In genomic region chr15:78541744-78542034, GRCh38 we compare ENCODE assay signal across 8 cellular contexts. TPM values are rescaled to one million over a fixed set of nuclear protein-coding genes. Genes with fewer than 3 reads are reported as not detected.
DNase-seq lines count a peak whose midpoint lies in the region; TF ChIP-seq lines count a peak whose summit lies in the region.

No MANE protein-coding gene starts in this region.

- H3K36me3 ChIP-seq in ES-I3 (ENCODE audit: insufficient read depth, low read length) (peaks cover 23% of the 10 kb centered on the region; the same call in 1 of the 2 replicates), Peyer's patch (peaks cover 0 to 42% (median 0%) of the 10 kb centered on the region in 3 donors), trophoblast cell (ENCODE audit: control insufficient read depth in 1 of 2, insufficient read depth in 2 of 2, low read length in 2 of 2) (peaks cover 11 to 18% of the 10 kb centered on the region in 2 experiments)

- TF ChIP-seq CTCF in Peyer's patch (IDR thresholded peaks at IDR 0.05) (no peak), epithelial cell of proximal tubule (conservative IDR thresholded peaks at IDR 0.05; ENCODE audit: low read depth, low read length) (no peak)

- H3K79me2 ChIP-seq in trophoblast cell (ENCODE audit: control insufficient read depth, insufficient read depth, low read length, poor library complexity), result peaks cover 5% of the 10 kb centered on the region

- TF ChIP-seq POLR2A in Peyer's patch (IDR thresholded peaks at IDR 0.05), result no peak

- H3K27ac ChIP-seq in Peyer's patch (peak overlapping the region in 3 of 4 donors; percentile 89 to 95 (median 94)), trophoblast cell (ENCODE audit: low read depth, low read length) (no peak overlapping the region)

- H2AK5ac ChIP-seq in trophoblast cell (ENCODE audit: low read length), result no peak overlapping the region

- peaks cover 5% of the 10 kb centered on the region for H3K79me1 ChIP-seq in trophoblast cell (ENCODE audit: low read length)

- H3K9me3 ChIP-seq in ES-I3 (ENCODE audit: control insufficient read depth, insufficient read depth, low read length) (no peaks in the 10 kb centered on the region), Peyer's patch (no peaks in the 10 kb centered on the region), trophoblast cell (ENCODE audit: insufficient read depth, low read depth, low read length) (no peaks in the 10 kb centered on the region)

- no peak overlapping the region for H3K18ac ChIP-seq in trophoblast cell (ENCODE audit: low read length)

- no peak overlapping the region for H3K14ac ChIP-seq in trophoblast cell (ENCODE audit: low read length)

- DNase-seq in Peyer's patch, result no peak
- DNase-seq in epithelial cell of proximal tubule (ENCODE audit: low read depth), result no peak
- DNase-seq in trophoblast cell, result no peak
- DNase-seq in activated effector memory CD4-positive, alpha-beta T cell treated with Interleukin-2 at 50 U/mL for 16 hours, result no peak
- no peak for DNase-seq in stimulated activated CD4-positive, alpha-beta T cell treated with anti-CD3 and anti-CD28 coated beads, Interleukin-4, amount 100 ng/mL, for 24 hours
- no peak for DNase-seq in mucosa of gallbladder (ENCODE audit: low spot score)
- DNase-seq in GF-D8 (lab: John Stamatoyannopoulos, UW), result no peak

- H2BK12ac ChIP-seq in trophoblast cell (ENCODE audit: low read length), result no peak overlapping the region

- no peaks in the 10 kb centered on the region for H3K27me3 ChIP-seq in Peyer's patch
- H3K27me3 ChIP-seq in trophoblast cell (ENCODE audit: insufficient read depth, low read length), result no peaks in the 10 kb centered on the region

- H3K4ac ChIP-seq in trophoblast cell (ENCODE audit: low read depth, low read length), result no peak overlapping the region

- H4K8ac ChIP-seq in trophoblast cell (ENCODE audit: low read depth, low read length), result no peak overlapping the region

- no peak overlapping the region for H4K12ac ChIP-seq in trophoblast cell (ENCODE audit: low read depth, low read length)

- H3K4me2 ChIP-seq in trophoblast cell (ENCODE audit: low read length), result peak overlapping the region; percentile 72

- no peak overlapping the region for H2AFZ ChIP-seq in trophoblast cell (ENCODE audit: insufficient read depth, low read length, poor library complexity)

- no peak overlapping the region for H4K91ac ChIP-seq in trophoblast cell (ENCODE audit: low read depth, low read length)

- H2BK5ac ChIP-seq in trophoblast cell (ENCODE audit: low read depth, low read length, poor library complexity), result no peak overlapping the region

- 0 out of 2 replicates have a peak, but pooled peaks cover 9% of the 10 kb centered on the region for H3K4me1 ChIP-seq in ES-I3 (ENCODE audit: insufficient read depth, low read length)
- peaks cover 0 to 15% (median 3%) of the 10 kb centered on the region in 4 donors for H3K4me1 ChIP-seq in Peyer's patch
- H3K4me1 ChIP-seq in trophoblast cell (ENCODE audit: control insufficient read depth in 1 of 2, insufficient read depth in 2 of 2, low read length in 2 of 2), result no peaks in the 10 kb centered on the region

- H3K9ac ChIP-seq in ES-I3 (ENCODE audit: low read depth, low read length) (peak overlapping the region; percentile 98), trophoblast cell (ENCODE audit: low read length) (no peak overlapping the region)

- no CpG with 5 or more reads among the region's 1 CpG for WGBS in trophoblast cell (ENCODE audit: extremely low coverage, insufficient coverage, insufficient read length)

- no peak overlapping the region for H2BK120ac ChIP-seq in trophoblast cell (ENCODE audit: insufficient read depth, low read length, poor library complexity)

- H3K23ac ChIP-seq in trophoblast cell (ENCODE audit: low read length), result no peak overlapping the region

- H3K4me3 ChIP-seq in Peyer's patch (peak overlapping the region in 2 of 4 donors; percentile 80 to 88), epithelial cell of proximal tubule (ENCODE audit: low read depth, low read length) (peak overlapping the region; percentile 75), trophoblast cell (ENCODE audit: low read depth, low read length) (no peak overlapping the region)

RNA-seq across cellular contexts. Expression of gene PSMA4, which starts 1.4 kb away (rescaled TPM):
- total RNA-seq in Peyer's patch, result 100 to 1,000 TPM in 2 of 4 donors, 10 to 100 TPM in 2; 44.3 to 148 (median 103) TPM
- total RNA-seq in epithelial cell of proximal tubule, result 223 and 359 TPM in 2 replicates
- 499 and 508 TPM in 2 replicates for polyA plus RNA-seq in trophoblast cell (2013)
- total RNA-seq in mucosa of gallbladder, result 106 TPM

RNA-seq across cellular contexts. Expression of gene CHRNA5, which starts 23.6 kb away (rescaled TPM):
- total RNA-seq in Peyer's patch, result 1 to 10 TPM in 2 of 4 donors, under 1 TPM in 2; 0.38 to 1.7 (median 0.87) TPM
- 9.1 and 15.3 TPM in 2 replicates for total RNA-seq in epithelial cell of proximal tubule
- polyA plus RNA-seq in trophoblast cell (2013), result 1.3 and 2.0 TPM in 2 replicates
- total RNA-seq in mucosa of gallbladder, result 20.3 TPM

RNA-seq across cellular contexts. Expression of gene HYKK, which starts 34.3 kb away (rescaled TPM):
- total RNA-seq in Peyer's patch (10 to 100 TPM; 12.4 to 32.9 (median 26.8) TPM), epithelial cell of proximal tubule (1.7 and 7.4 TPM in 2 replicates), mucosa of gallbladder (5.9 TPM)
- 0.49 and 0.55 TPM in 2 replicates for polyA plus RNA-seq in trophoblast cell (2013)
